In the genomic region with DNA sequence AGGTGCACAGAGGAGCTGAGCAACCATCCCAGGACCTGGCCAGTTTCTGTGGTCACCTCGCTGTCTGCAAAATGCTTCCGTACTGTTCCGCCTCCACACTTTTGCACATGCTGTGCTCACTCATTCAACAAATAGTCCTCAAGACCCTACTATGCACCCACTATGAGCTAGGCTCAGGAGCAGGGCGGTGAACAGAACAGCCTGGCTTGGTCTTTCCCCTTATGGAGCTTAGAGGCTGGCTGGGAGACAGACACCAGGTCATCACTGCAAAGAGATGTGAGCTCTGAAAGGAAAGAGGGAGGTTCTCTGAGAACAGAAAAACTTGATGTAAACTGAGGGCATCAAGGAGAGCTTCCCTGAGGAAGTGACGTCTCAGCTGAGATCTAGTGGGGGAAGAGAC, we compare ENCODE assay signal across 16 cellular contexts. TPM values are rescaled to one million over a fixed set of nuclear protein-coding genes. Genes with fewer than 3 reads are reported as not detected.
DNase-seq lines count a peak whose midpoint lies in the region; ATAC-seq, FAIRE-seq and TF ChIP-seq lines count a peak whose summit lies in the region.
"Had no signal": no experiment of that assay in that cellular context is flagged by ENCODE, and none has a peak within 500 bp of the region (broad histone marks: within the 10 kb centered on the region; RNA-seq: fewer than 3 reads in every experiment).

No MANE protein-coding gene starts in this region.

- POLR2A ChIA-PET in CD8-positive, alpha-beta memory T cell (lab: Charles Lee), result no interaction called here

- H3K9me3 ChIP-seq in BLaER1 (no peaks in the 10 kb centered on the region), Karpas-422 (ENCODE audit: low read length) (no peaks in the 10 kb centered on the region), fibroblast of lung (ENCODE audit: control insufficient read depth, insufficient read depth, low read depth, low read length) (no peaks in the 10 kb centered on the region), neutrophil (no peaks in the 10 kb centered on the region), small intestine (ENCODE audit: control insufficient read depth, low read depth) (no peaks in the 10 kb centered on the region)
- no peaks in the 10 kb centered on the region for H3K9me3 ChIP-seq in CD8-positive, alpha-beta memory T cell (ENCODE audit: low read length)
- H3K9me3 ChIP-seq: body of pancreas, vagina had no signal

- no peaks in the 10 kb centered on the region for H3K9me2 ChIP-seq in Karpas-422 (replicated peaks; ENCODE audit: insufficient read depth, low read length)

- H3K9me3 Mint-ChIP-seq in CD8-positive, alpha-beta memory T cell, result no peaks in the 10 kb centered on the region

- H3K36me3 ChIP-seq in BLaER1 (no peaks in the 10 kb centered on the region), Karpas-422 (ENCODE audit: insufficient read depth, low read length) (no peaks in the 10 kb centered on the region), fibroblast of lung (ENCODE audit: control insufficient read depth, insufficient read depth, low read length) (no peaks in the 10 kb centered on the region), neutrophil (no peaks in the 10 kb centered on the region), small intestine (ENCODE audit: control insufficient read depth in 2 of 2, insufficient read depth in 2 of 2, low read length in 2 of 2) (no peaks in the 10 kb centered on the region)
- no peaks in the 10 kb centered on the region for H3K36me3 ChIP-seq in CD8-positive, alpha-beta memory T cell (ENCODE audit: insufficient read depth, low read length)
- H3K36me3 ChIP-seq: vagina had no signal

- H3K27me3 ChIP-seq in BLaER1 (no peaks in the 10 kb centered on the region), Karpas-422 (ENCODE audit: low read length) (no peaks in the 10 kb centered on the region), fibroblast of lung (ENCODE audit: control insufficient read depth, insufficient read depth, low read length) (no peaks in the 10 kb centered on the region), neutrophil (no peaks in the 10 kb centered on the region), small intestine (ENCODE audit: control insufficient read depth in 2 of 2, insufficient read depth in 2 of 2, low read length in 2 of 2) (no peaks in the 10 kb centered on the region)
- no peaks in the 10 kb centered on the region for H3K27me3 ChIP-seq in CD8-positive, alpha-beta memory T cell (ENCODE audit: insufficient read depth, low read length, poor library complexity, severe bottlenecking)
- H3K27me3 ChIP-seq: body of pancreas, vagina had no signal

- H3K4me1 ChIP-seq in BLaER1 (peaks cover 22% of the 10 kb centered on the region), Karpas-422 (ENCODE audit: low read length) (peaks cover 31% of the 10 kb centered on the region), fibroblast of lung (ENCODE audit: control insufficient read depth, extremely low read depth, insufficient read depth, low read length) (peaks cover 27% of the 10 kb centered on the region), neutrophil (ENCODE audit: control insufficient read depth in 1 of 2, insufficient read depth in 1 of 2, low read depth in 1 of 2, low read length in 1 of 2) (peaks cover 59 to 65% of the 10 kb centered on the region in 2 experiments), small intestine (ENCODE audit: control insufficient read depth in 2 of 2, insufficient read depth in 1 of 2, low read depth in 1 of 2, low read length in 1 of 2) (no peaks in the 10 kb centered on the region)
- H3K4me1 ChIP-seq in CD8-positive, alpha-beta memory T cell (ENCODE audit: insufficient read depth, low read length), result no peaks in the 10 kb centered on the region
- H3K4me1 ChIP-seq: body of pancreas, vagina had no signal

- H2AFZ ChIP-seq in Karpas-422 (ENCODE audit: low read length) (no peak overlapping the region), fibroblast of lung (ENCODE audit: low read length) (no peak overlapping the region)

- no peak for TF ChIP-seq CTCF in fibroblast of lung (conservative IDR thresholded peaks at IDR 0.05 in 1 of 2, IDR thresholded peaks at IDR 0.05 in 1 of 2; ENCODE audit: low read depth in 1 of 2, low read length in 2 of 2)
- TF ChIP-seq CTCF in neutrophil (IDR thresholded peaks at IDR 0.05), result no peak

- no peak for DNase-seq in Karpas-422
- no peak for DNase-seq in fibroblast of lung (ENCODE audit: low read depth in 2 of 2)
- DNase-seq in small intestine, result no peak
- DNase-seq in hypothalamus (lab: John Stamatoyannopoulos, UW), result no peak
- DNase-seq in CD8-positive, alpha-beta memory T cell, result no peak
- DNase-seq: activated CD4-positive, alpha-beta T cell treated with anti-CD3 and anti-CD28 coated beads for 36 hours; activated naive CD4-positive, alpha-beta T cell treated with anti-CD3 and anti-CD28 coated beads, Interleukin-2, amount 10 ng/mL, durations not matched to agents 7 days and 5 days; NCI-H146; NCI-H446; stimulated activated naive CD4-positive, alpha-beta T cell treated with Interleukin-2 at 50 U/mL for 16 hours had no signal

- H3K27ac Mint-ChIP-seq in CD8-positive, alpha-beta memory T cell, result no peak overlapping the region
- H3K27ac Mint-ChIP-seq: activated CD4-positive, alpha-beta T cell treated with anti-CD3 and anti-CD28 coated beads for 36 hours had no signal

- no peaks in the 10 kb centered on the region for H3K36me3 Mint-ChIP-seq in CD8-positive, alpha-beta memory T cell
- H3K36me3 Mint-ChIP-seq: activated naive CD4-positive, alpha-beta T cell treated with anti-CD3 and anti-CD28 coated beads, Interleukin-2, amount 10 ng/mL, durations not matched to agents 7 days and 5 days had no signal

- WGBS in small intestine, 3 donors, result 87 to 90% (median 88%) methylated on average over 5 of the region's 5 CpGs

- H3K4me2 ChIP-seq in BLaER1, result 0 out of 2 replicates have a peak overlapping the region, but pooled peaks have one; percentile 13
- H3K4me2 ChIP-seq in Karpas-422 (ENCODE audit: low read depth, low read length, poor library complexity, severe bottlenecking), result peak overlapping the region; percentile 38
- H3K4me2 ChIP-seq in fibroblast of lung (ENCODE audit: extremely low read depth, insufficient read depth, low read length), result no peak overlapping the region

- H3K4me3 ChIP-seq in BLaER1, result no peak overlapping the region
- H3K4me3 ChIP-seq in Karpas-422 (ENCODE audit: low read length), result no peak overlapping the region; the same call in 1 of the 2 replicates
- H3K4me3 ChIP-seq in fibroblast of lung (replicated peaks in 1 of 4; ENCODE audit: control extremely low read depth in 1 of 4, insufficient read depth in 1 of 4, low read depth in 3 of 4, low read length in 4 of 4), result no peak overlapping the region
- peak overlapping the region in 1 of 2 experiments; percentile 32 for H3K4me3 ChIP-seq in neutrophil (ENCODE audit: low read depth in 1 of 2, low read length in 1 of 2)
- H3K4me3 ChIP-seq in small intestine (ENCODE audit: low read depth in 1 of 2, low read length in 2 of 2), result no peak overlapping the region
- H3K4me3 ChIP-seq in CD8-positive, alpha-beta memory T cell (ENCODE audit: low read length), result no peak overlapping the region
- H3K4me3 ChIP-seq: body of pancreas, vagina had no signal

- no peaks in the 10 kb centered on the region for H4K20me1 ChIP-seq in BLaER1
- H4K20me1 ChIP-seq in Karpas-422 (ENCODE audit: insufficient read depth, low read depth, low read length), result no peaks in the 10 kb centered on the region
- no peaks in the 10 kb centered on the region for H4K20me1 ChIP-seq in fibroblast of lung (ENCODE audit: control insufficient read depth, extremely low read depth, insufficient read depth, low read length)

- peaks cover 3 to 20% of the 10 kb centered on the region in 2 donors for H3K27me3 Mint-ChIP-seq in CD8-positive, alpha-beta memory T cell

- H3K27ac ChIP-seq in BLaER1 (no peak overlapping the region), Karpas-422 (ENCODE audit: low read length) (no peak overlapping the region), fibroblast of lung (ENCODE audit: insufficient read depth, low read length) (peak overlapping the region; percentile 46), neutrophil (peak overlapping the region; percentile 91), small intestine (ENCODE audit: low read depth in 1 of 2, low read length in 1 of 2) (peak overlapping the region in 1 of 2 donors; percentile 52)
- no peak overlapping the region for H3K27ac ChIP-seq in CD8-positive, alpha-beta memory T cell (ENCODE audit: low read depth, low read length)
- H3K27ac ChIP-seq: vagina had no signal

- CTCF ChIA-PET in CD8-positive, alpha-beta memory T cell (lab: Charles Lee), result no interaction called here

- no peak for FAIRE-seq in small intestine (lab: Jason Lieb, UNC)
- FAIRE-seq: kidney had no signal

- ATAC-seq in GM18870 (IDR thresholded peaks at IDR 0.05; ENCODE audit: unreplicated experiment), result no peak
- ATAC-seq: activated CD4-positive, alpha-beta T cell treated with anti-CD3 and anti-CD28 coated beads for 36 hours had no signal

- H3K4me1 Mint-ChIP-seq in CD8-positive, alpha-beta memory T cell, result no peaks in the 10 kb centered on the region
- H3K4me1 Mint-ChIP-seq: activated CD4-positive, alpha-beta T cell treated with anti-CD3 and anti-CD28 coated beads for 36 hours; activated naive CD4-positive, alpha-beta T cell treated with anti-CD3 and anti-CD28 coated beads, Interleukin-2, amount 10 ng/mL, durations not matched to agents 7 days and 5 days had no signal

- H3K9ac ChIP-seq in BLaER1, result no peak overlapping the region
- H3K9ac ChIP-seq in Karpas-422 (ENCODE audit: low read length), result peak overlapping the region; percentile 30; the same call in 1 of the 2 replicates
- no peak overlapping the region for H3K9ac ChIP-seq in fibroblast of lung (ENCODE audit: insufficient read depth, low read length)

- H3K4me3 Mint-ChIP-seq in CD8-positive, alpha-beta memory T cell, result no peak overlapping the region
- H3K4me3 Mint-ChIP-seq: activated CD4-positive, alpha-beta T cell treated with anti-CD3 and anti-CD28 coated beads for 36 hours; activated naive CD4-positive, alpha-beta T cell treated with anti-CD3 and anti-CD28 coated beads, Interleukin-2, amount 10 ng/mL, durations not matched to agents 7 days and 5 days had no signal

- H3K79me2 ChIP-seq in Karpas-422 (ENCODE audit: low read length) (no peaks in the 10 kb centered on the region), fibroblast of lung (ENCODE audit: control insufficient read depth, insufficient read depth, low read length) (no peaks in the 10 kb centered on the region)

RNA-seq across cellular contexts. Expression of a gene that starts 30.9 kb away (rescaled TPM):
- 0.11 and 0.15 TPM in 2 replicates for total RNA-seq in Karpas-422 (2014; rRNA removed; shearing (Covaris generic); ENCODE audit: low replicate concordance)
- total RNA-seq in fibroblast of lung, result 58.6 and 103 TPM in 2 replicates
- polyA plus RNA-seq in fibroblast of lung (129 and 238 TPM in 2 replicates), small intestine (10 to 100 TPM; 19.7 to 92.7 (median 25.5) TPM)
- polyA plus RNA-seq in fibroblast of lung (2012), result 135 and 254 TPM in 2 replicates
- polyA minus RNA-seq in fibroblast of lung (ENCODE audit: low replicate concordance), result 160 and 334 TPM in 2 replicates
- total RNA-seq in CD8-positive, alpha-beta memory T cell, result not detected
- polyA plus RNA-seq in CD8-positive, alpha-beta memory T cell, result not detected

Comparison
In these comparisons a context has a peak if more than half of its experiments do, and no peak if none do; other contexts are left out.
1. H3K27ac ChIP-seq: peak in fibroblast of lung (single experiment) and neutrophil (single experiment); none in BLaER1 (single experiment), Karpas-422 (single experiment) and CD8-positive, alpha-beta memory T cell (single experiment).
2. RNA of a gene that starts 30.9 kb away (total RNA-seq): 58.6 to 103 TPM in fibroblast of lung; 0.11 to 0.15 TPM in Karpas-422 and not detected in CD8-positive, alpha-beta memory T cell; every median in the first group is over 10 times any median in the second.